ENCODE assay signal across 22 cellular contexts in genomic region chr14:58793096-58793740, GRCh38.
DNase-seq lines count a peak whose midpoint lies in the region; ATAC-seq, FAIRE-seq and TF ChIP-seq lines count a peak whose summit lies in the region.
"Had no signal": no experiment of that assay in that cellular context is flagged by ENCODE, and none has a peak within 500 bp of the region (broad histone marks: within the 10 kb centered on the region; RNA-seq: fewer than 3 reads in every experiment).

No MANE protein-coding gene starts in this region.

- H3K9ac ChIP-seq in PC-3 (ENCODE audit: low read length): no peak overlapping the region
- H3K9ac ChIP-seq: GM23248 had no signal

- POLR2A ChIA-PET in PC-3 (lab: Charles Lee; ENCODE audit: unreplicated experiment): no interaction called here

- BruUV-seq in PC-3 (replicated peaks; lab: Mats Ljungman, UMichigan): no TSS peak

- H3K4me3 ChIP-seq in PC-3 (ENCODE audit: low read length) (no peak overlapping the region), right lobe of liver (no peak overlapping the region)
- H3K4me3 ChIP-seq: GM23248, HAP-1 had no signal

- peaks cover 90% of the 10 kb centered on the region for H3K27me3 ChIP-seq in PC-3 (ENCODE audit: low read length)
- no peaks in the 10 kb centered on the region for H3K27me3 ChIP-seq in right lobe of liver

- no peaks in the 10 kb centered on the region for H3K9me2 ChIP-seq in PC-3 (replicated peaks; ENCODE audit: low read length)

- TF ChIP-seq POLR2A in right lobe of liver (IDR thresholded peaks at IDR 0.05): no peak

- no peaks in the 10 kb centered on the region for H3K36me3 ChIP-seq in PC-3 (ENCODE audit: low read depth, low read length)
- H3K36me3 ChIP-seq in right lobe of liver: no peaks in the 10 kb centered on the region
- H3K36me3 ChIP-seq: HAP-1 had no signal

- H3K4me1 ChIP-seq in PC-3 (ENCODE audit: insufficient read depth, low read length): no peaks in the 10 kb centered on the region
- peaks cover 0 to 10% (median 0%) of the 10 kb centered on the region in 4 donors for H3K4me1 ChIP-seq in right lobe of liver

- H3K27ac ChIP-seq in PC-3 (ENCODE audit: low read length): no peak overlapping the region
- H3K27ac ChIP-seq in right lobe of liver: no peak overlapping the region
- H3K27ac ChIP-seq: C4-2B, GM23248, RWPE1 had no signal

- no peak for TF ChIP-seq CTCF in PC-3 (conservative IDR thresholded peaks at IDR 0.05; ENCODE audit: low read depth, low read length)
- TF ChIP-seq CTCF in right lobe of liver (IDR thresholded peaks at IDR 0.05): no peak

- H3K9me3 ChIP-seq in PC-3 (ENCODE audit: low read length) (no peaks in the 10 kb centered on the region), right lobe of liver (no peaks in the 10 kb centered on the region)
- H3K9me3 ChIP-seq: HAP-1 had no signal

- no peaks in the 10 kb centered on the region for H3K79me2 ChIP-seq in PC-3 (ENCODE audit: low read length)

- no peaks in the 10 kb centered on the region for H3F3A ChIP-seq in PC-3 (ENCODE audit: low read length, unreplicated experiment)

- intact Hi-C loops in PC-3 (cut with micrococcal nuclease): no loop called here
- intact Hi-C loops in left colon (cut with DNase I, micrococcal nuclease): no loop called here
- intact Hi-C loops in right lobe of liver (cut with DNase I): no loop called here

- ATAC-seq in PC-3 (0 out of 2 replicates have a peak, but pooled peaks have one; percentile 18), left colon (peak; percentile 70), right lobe of liver (no peak)
- ATAC-seq: HepG2, SK-N-SH treated with all-trans-retinoic acid at 6 μM for 48 hours had no signal

- H4K20me1 ChIP-seq in PC-3 (ENCODE audit: low read length): no peaks in the 10 kb centered on the region

- FAIRE-seq in GM18507 (lab: Jason Lieb, UNC): peak; percentile 24
- FAIRE-seq: HepG2 had no signal

- WGBS in right lobe of liver (ENCODE audit: insufficient coverage, low coverage, low lambda C conversion rate, missing lambda C conversion rate): 71% methylated on average over 5 of the region's 5 CpGs

- CTCF ChIA-PET in PC-3 (lab: Charles Lee): no interaction called here

- no peak overlapping the region for H2AFZ ChIP-seq in PC-3 (ENCODE audit: low read length)
- H2AFZ ChIP-seq: GM23248 had no signal

- no peak for DNase-seq in GM18507 (ENCODE audit: extremely low spot score, insufficient read length, low read depth)
- DNase-seq in PC-3: peak; percentile 39
- DNase-seq in left colon: no peak
- DNase-seq in superior temporal gyrus (ENCODE audit: extremely low spot score): peak; percentile 6
- no peak for DNase-seq in right lobe of liver
- DNase-seq in amniotic stem cell (lab: John Stamatoyannopoulos, UW): no peak
- no peak for DNase-seq in stimulated activated CD4-positive, alpha-beta T cell treated with anti-CD3 and anti-CD28 coated beads, Interleukin-4, amount 100 ng/mL, for 4 hours
- DNase-seq: ACHN, AML-193, DND-41, GM23248, KG1, NCI-H1436, NCI-H1930, NCI-H226, NCI-H524 treated with DMSO at 0.1 percent for 48 hours, SIG-M5 had no signal

- H3K4me2 ChIP-seq in PC-3 (ENCODE audit: low read length): no peak overlapping the region

Comparison
In these comparisons a context has a peak if more than half of its experiments do, and no peak if none do; other contexts are left out.
1. DNase-seq: peak in PC-3 (single experiment) and superior temporal gyrus (single experiment); none in GM18507 (single experiment), left colon (0 of 2), right lobe of liver (0 of 3), amniotic stem cell (single experiment) and stimulated activated CD4-positive, alpha-beta T cell treated with anti-CD3 and anti-CD28 coated beads, Interleukin-4, amount 100 ng/mL, for 4 hours (0 of 2).
2. ATAC-seq: peak in PC-3 (single experiment) and left colon (single experiment); none in right lobe of liver (0 of 4).